Comparison of ENCODE assay signal across 17 cellular contexts in genomic region chr3:38992117-38992779, GRCh38. TPM values are rescaled to one million over a fixed set of nuclear protein-coding genes. Genes with fewer than 3 reads are reported as not detected.
A peak's percentile ranks its signal among the peaks of the same experiment; 100 is the strongest.
DNase-seq lines count a peak whose midpoint lies in the region; ATAC-seq, FAIRE-seq and TF ChIP-seq lines count a peak whose summit lies in the region.
"Had no signal": no experiment of that assay in that cellular context is flagged by ENCODE, and none has a peak within 500 bp of the region (broad histone marks: within the 10 kb centered on the region; RNA-seq: fewer than 3 reads in every experiment).

No MANE protein-coding gene starts in this region.

- no peak overlapping the region for H3K9ac ChIP-seq in trophoblast cell (ENCODE audit: low read length)
- no peak overlapping the region for H3K9ac ChIP-seq in kidney (ENCODE audit: low read length in 2 of 2)

- no peak overlapping the region for H2BK12ac ChIP-seq in trophoblast cell (ENCODE audit: low read length)

- H3K79me2 ChIP-seq in trophoblast cell (ENCODE audit: control insufficient read depth, insufficient read depth, low read length, poor library complexity): no peaks in the 10 kb centered on the region

- no peak overlapping the region for H3K4me3 ChIP-seq in trophoblast cell (ENCODE audit: low read depth, low read length)
- H3K4me3 ChIP-seq in kidney (ENCODE audit: low read length in 2 of 2): no peak overlapping the region

- H3K4me2 ChIP-seq in trophoblast cell (ENCODE audit: low read length): no peak overlapping the region

- H3K14ac ChIP-seq in trophoblast cell (ENCODE audit: low read length): no peak overlapping the region

- no peak overlapping the region for H2AFZ ChIP-seq in trophoblast cell (ENCODE audit: insufficient read depth, low read length, poor library complexity)

- peak; percentile 90 for DNase-seq in ELR (ENCODE audit: low read depth)
- peak; percentile 71 for DNase-seq in RPMI7951 (ENCODE audit: low read depth)
- no peak for DNase-seq in epithelial cell of prostate (ENCODE audit: low read depth, low spot score)
- peak; percentile 5 to 30 for DNase-seq in trophoblast cell
- DNase-seq in KG1 (lab: John Stamatoyannopoulos, UW): no peak
- no peak for DNase-seq in omental fat pad (ENCODE audit: low spot score)
- no peak for DNase-seq in T-helper 9 cell
- no peak for DNase-seq in kidney
- DNase-seq: central memory CD4-positive, alpha-beta T cell; left ventricle myocardium superior; MV-4-11; NCI-H510A; stimulated activated CD4-positive, alpha-beta T cell treated with anti-CD3 and anti-CD28 coated beads, Interleukin-2, amount 100 ng/mL, for 24 hours; stimulated activated naive B cell treated with anti-CD40 and anti-IgM and Interleukin-4, amounts not matched to agents 10 μg/mL and 1 μg/mL and 100 μg/mL, for 72 hours had no signal

- WGBS in trophoblast cell (ENCODE audit: extremely low coverage, insufficient coverage, insufficient read length): no CpG with 5 or more reads among the region's 4 CpGs

- H3K18ac ChIP-seq in trophoblast cell (ENCODE audit: low read length): no peak overlapping the region

- H3K27ac ChIP-seq in epithelial cell of prostate: peak overlapping the region; percentile 50
- H3K27ac ChIP-seq in trophoblast cell (ENCODE audit: low read depth, low read length): no peak overlapping the region
- no peak overlapping the region for H3K27ac ChIP-seq in kidney (ENCODE audit: low read depth in 2 of 2, low read length in 2 of 2)

- no peak for TF ChIP-seq CTCF in omental fat pad (IDR thresholded peaks at IDR 0.05)
- no peak for TF ChIP-seq CTCF in kidney (IDR thresholded peaks at IDR 0.05; ENCODE audit: borderline replicate concordance, extremely low read depth, insufficient read depth)

- H3K9me3 ChIP-seq in trophoblast cell (ENCODE audit: insufficient read depth, low read depth, low read length): no peaks in the 10 kb centered on the region
- H3K9me3 ChIP-seq in kidney (ENCODE audit: control insufficient read depth in 1 of 2, low read length in 2 of 2): no peaks in the 10 kb centered on the region

- H3K27me3 ChIP-seq in trophoblast cell (ENCODE audit: insufficient read depth, low read length): no peaks in the 10 kb centered on the region

- no peaks in the 10 kb centered on the region for H3K79me1 ChIP-seq in trophoblast cell (ENCODE audit: low read length)

- H3K23ac ChIP-seq in trophoblast cell (ENCODE audit: low read length): no peak overlapping the region

- FAIRE-seq in kidney (lab: Jason Lieb, UNC): no peak
- FAIRE-seq: GM12891 had no signal

- no peak overlapping the region for H4K8ac ChIP-seq in trophoblast cell (ENCODE audit: low read depth, low read length)

- no peak overlapping the region for H3K4ac ChIP-seq in trophoblast cell (ENCODE audit: low read depth, low read length)

- intact Hi-C loops in kidney (cut with DNase I): no loop called here

- H2BK120ac ChIP-seq in trophoblast cell (ENCODE audit: insufficient read depth, low read length, poor library complexity): no peak overlapping the region

- H4K12ac ChIP-seq in trophoblast cell (ENCODE audit: low read depth, low read length): no peak overlapping the region

- no peak overlapping the region for H2BK5ac ChIP-seq in trophoblast cell (ENCODE audit: low read depth, low read length, poor library complexity)

- H3K4me1 ChIP-seq in trophoblast cell (ENCODE audit: control insufficient read depth in 1 of 2, insufficient read depth in 2 of 2, low read length in 2 of 2) (peaks cover 0 to 3% of the 10 kb centered on the region in 2 experiments), kidney (ENCODE audit: control insufficient read depth in 1 of 2, insufficient read depth in 1 of 2, low read depth in 1 of 2, low read length in 2 of 2) (no peaks in the 10 kb centered on the region)

- no peak overlapping the region for H2AK5ac ChIP-seq in trophoblast cell (ENCODE audit: low read length)

- no peaks in the 10 kb centered on the region for H3K36me3 ChIP-seq in trophoblast cell (ENCODE audit: control insufficient read depth in 1 of 2, insufficient read depth in 2 of 2, low read length in 2 of 2)
- no peaks in the 10 kb centered on the region for H3K36me3 ChIP-seq in kidney (ENCODE audit: control insufficient read depth in 1 of 2, insufficient read depth in 2 of 2, low read length in 2 of 2)

- no peak overlapping the region for H4K91ac ChIP-seq in trophoblast cell (ENCODE audit: low read depth, low read length)

- no peak for ATAC-seq in omental fat pad (ENCODE audit: low FRiP score)
- ATAC-seq: activated CD4-positive, CD25-positive, alpha-beta regulatory T cell treated with anti-CD3 and anti-CD28 coated beads, Interleukin-2, amount 50 U/mL, for 24 hours; left ventricle myocardium superior; Right ventricle myocardium inferior; stimulated activated naive B cell treated with anti-CD40 and anti-IgM and Interleukin-4, amounts not matched to agents 10 μg/mL and 1 μg/mL and 100 μg/mL, for 72 hours had no signal

RNA-seq across cellular contexts. Expression of gene SCN11A, which starts 59.5 kb away (rescaled TPM):
- total RNA-seq in RPMI7951 (2014; rRNA removed; shearing (Covaris generic)): not detected in 2 replicates
- 0.06 and 0.11 TPM in 2 replicates for polyA plus RNA-seq in trophoblast cell (2013)
- under 1 TPM; 0.31 to 0.63 (median 0.46) TPM for total RNA-seq in omental fat pad
- total RNA-seq in kidney: 0.25 TPM
- 0.17 TPM for polyA plus RNA-seq in kidney (ENCODE audit: insufficient read depth, low read depth, low replicate concordance)
- total RNA-seq: left ventricle myocardium superior had no signal

RNA-seq across cellular contexts. Expression of gene WDR48, which starts 59.6 kb away (rescaled TPM):
- 26.8 and 26.9 TPM in 2 replicates for total RNA-seq in RPMI7951 (2014; rRNA removed; shearing (Covaris generic))
- 18.8 and 19.8 TPM in 2 replicates for polyA plus RNA-seq in trophoblast cell (2013)
- total RNA-seq in omental fat pad (10 to 100 TPM; 16.7 to 37.2 (median 22.7) TPM), kidney (48.3 TPM)
- polyA plus RNA-seq in kidney (ENCODE audit: insufficient read depth, low read depth, low replicate concordance): 21.0 TPM

Comparison
In these comparisons a context has a peak if more than half of its experiments do, and no peak if none do; other contexts are left out.
1. DNase-seq: peak in ELR (single experiment), RPMI7951 (single experiment) and trophoblast cell (2 of 2); none in epithelial cell of prostate (single experiment), KG1 (single experiment), omental fat pad (single experiment), T-helper 9 cell (single experiment) and kidney (single experiment).